ENCODE assay signal across 11 cellular contexts in the genomic region with DNA sequence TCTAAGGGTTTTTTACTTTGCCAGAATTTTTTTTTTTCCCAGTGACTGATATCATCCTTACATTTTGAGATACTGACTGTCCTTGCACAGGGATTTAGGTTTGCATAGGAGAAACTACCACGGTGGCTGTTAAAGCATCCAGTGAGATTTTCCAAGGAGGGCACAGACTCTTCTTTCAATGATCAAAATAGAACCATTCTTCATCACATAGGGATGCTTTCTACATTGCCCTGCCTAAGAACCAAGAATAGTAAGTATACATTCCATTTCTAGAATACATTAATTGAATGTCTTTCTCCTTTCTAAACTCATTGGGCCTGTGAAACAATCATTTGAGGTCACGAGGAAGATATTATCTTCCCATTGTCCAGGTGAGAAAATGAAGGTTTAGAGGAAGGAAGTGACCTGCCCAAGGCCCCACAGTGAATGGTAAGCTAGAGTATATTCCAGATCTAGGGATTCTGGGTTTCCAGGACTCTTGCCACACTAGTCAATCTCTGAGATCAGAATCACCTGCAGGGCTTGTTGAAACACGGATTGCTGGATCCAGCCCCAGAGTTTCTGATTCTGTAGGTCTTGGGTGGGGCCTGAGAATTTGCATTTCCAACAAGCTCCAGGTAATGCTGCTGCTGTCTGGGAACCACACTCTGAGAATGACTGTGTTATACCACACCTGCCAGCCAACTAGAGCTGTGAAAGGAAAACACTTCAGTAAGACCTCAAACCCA. TPM values are rescaled to one million over a fixed set of nuclear protein-coding genes. Genes with fewer than 3 reads are reported as not detected.
DNase-seq lines count a peak whose midpoint lies in the region; ATAC-seq, FAIRE-seq and TF ChIP-seq lines count a peak whose summit lies in the region.
"Had no signal": no experiment of that assay in that cellular context is flagged by ENCODE, and none has a peak within 500 bp of the region (broad histone marks: within the 10 kb centered on the region; RNA-seq: fewer than 3 reads in every experiment).

No MANE protein-coding gene starts in this region.

- CTCF ChIA-PET in CD4-positive, alpha-beta T cell (lab: Charles Lee) = no interaction called here

- intact Hi-C loops in CD4-positive, alpha-beta T cell (cut with DNase I, micrococcal nuclease) = no loop called here

- no peaks in the 10 kb centered on the region for H3K27me3 Mint-ChIP-seq in CD4-positive, alpha-beta T cell

- DNase-seq in CD4-positive, alpha-beta T cell = no peak
- DNase-seq in bronchial epithelial cell (ENCODE audit: low read depth) (peak; percentile 93), SK-N-DZ (ENCODE audit: low spot score) (no peak), iPS-NIHi11 (ENCODE audit: low spot score) (no peak), activated gamma-delta T cell (lab: John Stamatoyannopoulos, UW) (no peak)
- DNase-seq in activated CD4-positive, CD25-positive, alpha-beta regulatory T cell treated with anti-CD3 and anti-CD28 coated beads, Interleukin-2, amount 50 U/mL, for 72 hours = no peak
- DNase-seq: NCI-H2107 had no signal

- H3K4me1 Mint-ChIP-seq in CD4-positive, alpha-beta T cell (ENCODE audit: low read depth) = peaks cover 14% of the 10 kb centered on the region

- no peak overlapping the region for H3K27ac ChIP-seq in CD4-positive, alpha-beta T cell (ENCODE audit: low read depth, low read length)
- H3K27ac ChIP-seq: HL-60, parathyroid adenoma had no signal

- no peaks in the 10 kb centered on the region for H3K9me3 Mint-ChIP-seq in CD4-positive, alpha-beta T cell

- FAIRE-seq in bronchial epithelial cell (lab: Jason Lieb, UNC) = no peak

- no peak overlapping the region for H3K4me3 Mint-ChIP-seq in CD4-positive, alpha-beta T cell

- POLR2A ChIA-PET in CD4-positive, alpha-beta T cell (lab: Charles Lee) = no interaction called here

- no peak for TF ChIP-seq CTCF in CD4-positive, alpha-beta T cell (IDR thresholded peaks at IDR 0.05)
- TF ChIP-seq CTCF in bronchial epithelial cell (IDR thresholded peaks at IDR 0.05; ENCODE audit: insufficient read depth, low read length, severe bottlenecking) = no peak

- no peaks in the 10 kb centered on the region for H3K36me3 ChIP-seq in bronchial epithelial cell (ENCODE audit: control insufficient read depth, insufficient read depth, low read length)

- H3K27ac Mint-ChIP-seq in CD4-positive, alpha-beta T cell = no peak overlapping the region

- no peak overlapping the region for H3K4me3 ChIP-seq in bronchial epithelial cell (ENCODE audit: low read depth, low read length)

- peak; percentile 4 for ATAC-seq in CD4-positive, alpha-beta T cell (ENCODE audit: poor library complexity)
- ATAC-seq in GM19463 (IDR thresholded peaks at IDR 0.05; ENCODE audit: unreplicated experiment) = peak; percentile 1
- peak; percentile 0 for ATAC-seq in HG03196 (IDR thresholded peaks at IDR 0.05; ENCODE audit: unreplicated experiment)

- no peaks in the 10 kb centered on the region for H3K27me3 ChIP-seq in CD4-positive, alpha-beta T cell (ENCODE audit: control insufficient read depth, insufficient read depth, low read length)
- no peaks in the 10 kb centered on the region for H3K27me3 ChIP-seq in bronchial epithelial cell (ENCODE audit: control insufficient read depth, insufficient read depth, low read length)

- H3K36me3 Mint-ChIP-seq in CD4-positive, alpha-beta T cell (ENCODE audit: low read depth) = no peaks in the 10 kb centered on the region

- H3K9me3 ChIP-seq in CD4-positive, alpha-beta T cell (ENCODE audit: control insufficient read depth, low read length) = no peaks in the 10 kb centered on the region

RNA-seq across cellular contexts. Expression of gene TMEM154, which starts 17.7 kb away (rescaled TPM):
- 10 to 100 TPM; 13.6 to 16.7 TPM for total RNA-seq in CD4-positive, alpha-beta T cell
- 22.4 and 39.4 TPM in 2 replicates for total RNA-seq in bronchial epithelial cell
- not detected in 2 replicates for polyA plus RNA-seq in SK-N-DZ (2014; cell fraction: cytosol; rRNA removed)
- polyA plus RNA-seq in SK-N-DZ (2014; cell fraction: nucleus; rRNA removed) = not detected in 2 replicates
